ENCODE assay signal across 9 cellular contexts in the genomic region with DNA sequence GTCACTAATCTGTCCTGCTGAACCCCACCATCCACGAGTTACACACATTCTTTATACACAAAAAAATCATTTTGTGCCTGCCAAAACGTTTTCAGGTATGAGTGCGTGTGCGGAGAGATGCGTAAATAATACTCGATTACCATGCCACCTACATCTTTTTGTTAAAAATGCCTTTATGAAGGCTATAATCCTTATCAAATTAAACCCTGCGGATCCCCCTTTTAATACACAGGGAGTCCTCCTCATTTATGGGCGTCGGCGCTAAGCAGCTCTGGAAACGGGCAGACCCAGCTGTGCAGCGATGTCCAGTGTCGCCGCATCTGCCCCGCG.
DNase-seq lines count a peak whose midpoint lies in the region; ATAC-seq and TF ChIP-seq lines count a peak whose summit lies in the region.
"Had no signal": no experiment of that assay in that cellular context is flagged by ENCODE, and none has a peak within 500 bp of the region (broad histone marks: within the 10 kb centered on the region; RNA-seq: fewer than 3 reads in every experiment).

No MANE protein-coding gene starts in this region.

- DNase-seq in Calu3 (no peak), MG63 (no peak), foreskin fibroblast (no peak), T-helper 9 cell (no peak), NCI-H774 (lab: John Stamatoyannopoulos, UW) (no peak)
- DNase-seq: NCI-H446 treated with DMSO at 0.1 percent for 48 hours had no signal

- CTCF ChIA-PET in Calu3 (lab: Charles Lee) = no interaction called here

- H3K9me3 Mint-ChIP-seq in Calu3 (ENCODE audit: low read depth, unreplicated experiment) = no peaks in the 10 kb centered on the region

- no peak overlapping the region for H3K27ac ChIP-seq in rectal smooth muscle tissue (ENCODE audit: low read depth, low read length)

- no peaks in the 10 kb centered on the region for H3K4me1 ChIP-seq in rectal smooth muscle tissue (ENCODE audit: control insufficient read depth, insufficient read depth, low read length)

- peak overlapping the region; percentile 39 for H3K4me3 ChIP-seq in MG63
- peak overlapping the region; percentile 12 to 46 for H3K4me3 ChIP-seq in foreskin fibroblast (ENCODE audit: low read depth in 1 of 2, low read length in 2 of 2)
- peak overlapping the region; percentile 68 for H3K4me3 ChIP-seq in rectal smooth muscle tissue (ENCODE audit: low read length)

- H3K27me3 ChIP-seq in MG63 (no peaks in the 10 kb centered on the region), rectal smooth muscle tissue (ENCODE audit: control insufficient read depth, insufficient read depth, low read length) (no peaks in the 10 kb centered on the region)

- intact Hi-C loops in Calu3 (cut with micrococcal nuclease; ENCODE audit: unreplicated experiment) = no loop called here

- no peak for ATAC-seq in GM19035 (IDR thresholded peaks at IDR 0.05; ENCODE audit: unreplicated experiment)
- ATAC-seq in HG03196 (IDR thresholded peaks at IDR 0.05; ENCODE audit: unreplicated experiment) = no peak

- no peaks in the 10 kb centered on the region for H3K9me3 ChIP-seq in MG63

- no TSS peak for BruUV-seq in Calu3 (replicated peaks; lab: Mats Ljungman, UMichigan)

- H3K36me3 ChIP-seq in MG63 = no peaks in the 10 kb centered on the region
- H3K36me3 ChIP-seq in rectal smooth muscle tissue (ENCODE audit: control insufficient read depth, insufficient read depth, low read length) = no peaks in the 10 kb centered on the region

- H3K9ac ChIP-seq in rectal smooth muscle tissue (ENCODE audit: low read length) = no peak overlapping the region

- H3K4me1 Mint-ChIP-seq in Calu3 (ENCODE audit: low read depth, unreplicated experiment) = no peaks in the 10 kb centered on the region

- TF ChIP-seq CTCF in Calu3 (IDR thresholded peaks at IDR 0.05; ENCODE audit: unreplicated experiment) (no peak), foreskin fibroblast (IDR thresholded peaks at IDR 0.05; ENCODE audit: low read depth, low read length) (no peak)

- no peaks in the 10 kb centered on the region for H3K36me3 Mint-ChIP-seq in Calu3 (ENCODE audit: insufficient read depth, unreplicated experiment)

- H3K4me3 Mint-ChIP-seq in Calu3 (ENCODE audit: low read depth, unreplicated experiment) = peak overlapping the region; percentile 63

- no peak overlapping the region for H3K27ac Mint-ChIP-seq in Calu3 (ENCODE audit: unreplicated experiment)

- peaks cover 47% of the 10 kb centered on the region for H3K27me3 Mint-ChIP-seq in Calu3 (ENCODE audit: unreplicated experiment)
